ENCODE assay signal across 21 cellular contexts in the genomic region with DNA sequence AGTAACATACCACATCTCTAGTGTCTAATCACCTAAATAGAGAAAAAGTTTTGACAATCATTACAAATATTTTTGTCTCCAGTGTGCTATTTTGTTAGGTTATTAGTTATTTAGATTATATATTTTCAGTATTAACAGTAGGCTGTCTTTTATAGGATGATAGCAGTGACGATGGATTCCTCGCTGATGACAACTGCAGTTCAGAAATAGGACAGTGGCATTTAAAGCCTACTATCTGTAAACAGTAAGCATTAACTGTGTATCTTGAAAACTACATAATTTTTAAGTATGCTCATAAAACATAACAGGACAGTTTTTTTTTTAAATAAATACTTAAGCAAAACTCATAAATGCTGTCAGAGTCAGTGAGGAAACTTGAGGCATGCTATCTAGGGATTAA. TPM values are rescaled to one million over a fixed set of nuclear protein-coding genes. Genes with fewer than 3 reads are reported as not detected.
DNase-seq lines count a peak whose midpoint lies in the region; ATAC-seq, FAIRE-seq and TF ChIP-seq lines count a peak whose summit lies in the region.
"Had no signal": no experiment of that assay in that cellular context is flagged by ENCODE, and none has a peak within 500 bp of the region (broad histone marks: within the 10 kb centered on the region; RNA-seq: fewer than 3 reads in every experiment).

No MANE protein-coding gene starts in this region.

- no peaks in the 10 kb centered on the region for H3F3A ChIP-seq in smooth muscle cell (ENCODE audit: low read depth)

- no peak for DNase-seq in GM12892 (ENCODE audit: insufficient read length)
- peak; percentile 71 for DNase-seq in fibroblast of villous mesenchyme (ENCODE audit: low read depth)
- no peak for DNase-seq in osteocyte (ENCODE audit: extremely low spot score, unreplicated experiment)
- DNase-seq in smooth muscle cell (lab: John Stamatoyannopoulos, UW; ENCODE audit: unreplicated experiment): no peak
- no peak for DNase-seq in mucosa of gallbladder (ENCODE audit: low spot score)
- DNase-seq: CD4-positive, CD25-positive, alpha-beta regulatory T cell; CD8-positive, alpha-beta memory T cell; DMS 273 treated with DMSO at 0.1 percent for 48 hours; DMS79; EL; GDM1; H9 had no signal

- no peaks in the 10 kb centered on the region for H3K4me1 ChIP-seq in smooth muscle cell (ENCODE audit: low read depth)
- H3K4me1 ChIP-seq: BLaER1 had no signal

- peaks cover 17% of the 10 kb centered on the region for H3K36me3 ChIP-seq in smooth muscle cell (ENCODE audit: low read depth)

- H4K20me1 ChIP-seq in smooth muscle cell (ENCODE audit: low read depth): no peaks in the 10 kb centered on the region
- H4K20me1 ChIP-seq: BLaER1 had no signal

- no peak overlapping the region for H3K4me2 ChIP-seq in smooth muscle cell
- H3K4me2 ChIP-seq: BLaER1, GM23338 had no signal

- H3K9me3 ChIP-seq in smooth muscle cell (replicated peaks; ENCODE audit: low read depth): no peaks in the 10 kb centered on the region
- H3K9me3 ChIP-seq: BLaER1 had no signal

- H3K9me3 Mint-ChIP-seq in osteocyte (ENCODE audit: unreplicated experiment): no peaks in the 10 kb centered on the region
- H3K9me3 Mint-ChIP-seq: CD4-positive, CD25-positive, alpha-beta regulatory T cell; CD8-positive, alpha-beta memory T cell; GM23338; H9 had no signal

- WGBS in smooth muscle cell (ENCODE audit: low lambda C conversion rate): 61% methylated on average over 2 of the region's 2 CpGs

- peak overlapping the region; percentile 79 for H3K27ac ChIP-seq in smooth muscle cell (ENCODE audit: low read depth)
- H3K27ac ChIP-seq: BLaER1, C4-2B had no signal

- peak overlapping the region; percentile 27 for H3K27ac Mint-ChIP-seq in osteocyte (ENCODE audit: unreplicated experiment)
- H3K27ac Mint-ChIP-seq: B cell; CD4-positive, CD25-positive, alpha-beta regulatory T cell; GM23338 had no signal

- no peak for TF ChIP-seq CTCF in fibroblast of villous mesenchyme (IDR thresholded peaks at IDR 0.05; ENCODE audit: insufficient read depth, low read depth, low read length)
- TF ChIP-seq CTCF in osteocyte (IDR thresholded peaks at IDR 0.05): no peak
- TF ChIP-seq CTCF in smooth muscle cell (IDR thresholded peaks at IDR 0.05; ENCODE audit: borderline replicate concordance, insufficient read depth, poor library complexity, severe bottlenecking): no peak

- no peak overlapping the region for H2AFZ ChIP-seq in smooth muscle cell (ENCODE audit: low read depth)
- H2AFZ ChIP-seq: GM23338 had no signal

- H3K4me3 ChIP-seq in fibroblast of villous mesenchyme (ENCODE audit: low read depth, low read length) (no peak overlapping the region), smooth muscle cell (no peak overlapping the region)
- H3K4me3 ChIP-seq: BLaER1, GM12878, GM23338 had no signal

- H3K4me3 Mint-ChIP-seq in osteocyte (ENCODE audit: unreplicated experiment): no peak overlapping the region
- H3K4me3 Mint-ChIP-seq: B cell; CD4-positive, CD25-positive, alpha-beta regulatory T cell; CD8-positive, alpha-beta memory T cell; GM23338; H9 had no signal

- peaks cover 7% of the 10 kb centered on the region for H3K4me1 Mint-ChIP-seq in osteocyte (ENCODE audit: unreplicated experiment)
- H3K4me1 Mint-ChIP-seq: B cell, GM23338, H9 had no signal

- H3K27me3 ChIP-seq in smooth muscle cell (ENCODE audit: low read depth): no peaks in the 10 kb centered on the region
- H3K27me3 ChIP-seq: BLaER1 had no signal

- no peaks in the 10 kb centered on the region for H3K27me3 Mint-ChIP-seq in osteocyte (ENCODE audit: unreplicated experiment)
- H3K27me3 Mint-ChIP-seq: B cell; CD4-positive, CD25-positive, alpha-beta regulatory T cell; CD8-positive, alpha-beta memory T cell had no signal

- ATAC-seq in HG03175 (IDR thresholded peaks at IDR 0.05; ENCODE audit: unreplicated experiment): no peak
- ATAC-seq: GM12878, GM23338, HCT116 had no signal

- peak; percentile 36 for FAIRE-seq in GM12892 (lab: Jason Lieb, UNC)
- FAIRE-seq: D721Med, GM12878, GM18507 had no signal

- no peak overlapping the region for H3K9ac ChIP-seq in smooth muscle cell (ENCODE audit: low read depth)
- H3K9ac ChIP-seq: BLaER1 had no signal

- peaks cover 49% of the 10 kb centered on the region for H3K36me3 Mint-ChIP-seq in osteocyte (ENCODE audit: unreplicated experiment)

- no peak for TF ChIP-seq POLR2A in GM12892 (IDR thresholded peaks at IDR 0.05; ENCODE audit: low read depth, low read length)

- H3K79me2 ChIP-seq in smooth muscle cell (ENCODE audit: low read depth): no peaks in the 10 kb centered on the region

RNA-seq across cellular contexts. Expression of a gene that starts 37.9 kb away (rescaled TPM):
- polyA plus RNA-seq in GM12892 (2012; ENCODE audit: missing spikeins): 5.5 TPM
- 14.2 and 15.1 TPM in 2 replicates for total RNA-seq in fibroblast of villous mesenchyme
- total RNA-seq in osteocyte: 61.6 and 62.6 TPM in 2 replicates
- total RNA-seq in smooth muscle cell: 18.1 and 22.1 TPM in 2 replicates
- 10.6 and 19.9 TPM in 2 replicates for polyA plus RNA-seq in smooth muscle cell
- total RNA-seq in mucosa of gallbladder: 107 TPM
